ENCODE assay signal across 18 cellular contexts in genomic region chr5:151205411-151205810, GRCh38.
DNase-seq lines count a peak whose midpoint lies in the region; ATAC-seq and TF ChIP-seq lines count a peak whose summit lies in the region.
"Had no signal": no experiment of that assay in that cellular context is flagged by ENCODE, and none has a peak within 500 bp of the region (broad histone marks: within the 10 kb centered on the region; RNA-seq: fewer than 3 reads in every experiment).

No MANE protein-coding gene starts in this region.

- H3K4me1 Mint-ChIP-seq in effector memory CD8-positive, alpha-beta T cell (ENCODE audit: low read depth in 2 of 2) = peaks cover 30 to 45% of the 10 kb centered on the region in 2 donors
- H3K4me1 Mint-ChIP-seq: nephron had no signal

- no peaks in the 10 kb centered on the region for H3K9me3 Mint-ChIP-seq in effector memory CD8-positive, alpha-beta T cell
- H3K9me3 Mint-ChIP-seq: nephron had no signal

- H3K36me3 Mint-ChIP-seq in effector memory CD8-positive, alpha-beta T cell (ENCODE audit: insufficient read depth) = peaks cover 29% of the 10 kb centered on the region

- no peak for ATAC-seq in RWPE2 (ENCODE audit: low read depth)
- ATAC-seq in effector memory CD8-positive, alpha-beta T cell (replicated peaks) = no peak
- ATAC-seq in HG03469 (IDR thresholded peaks at IDR 0.05; ENCODE audit: unreplicated experiment) = no peak
- ATAC-seq: PC-3 had no signal

- H3K9me3 ChIP-seq in RWPE2 (ENCODE audit: severe bottlenecking) = no peaks in the 10 kb centered on the region
- H3K9me3 ChIP-seq: adrenal gland, thoracic aorta had no signal

- no peak overlapping the region for H3K27ac ChIP-seq in RWPE2 (ENCODE audit: poor library complexity, severe bottlenecking)
- H3K27ac ChIP-seq: adrenal gland, thoracic aorta had no signal

- H3K4me1 ChIP-seq in RWPE2 (ENCODE audit: insufficient read depth, poor library complexity, severe bottlenecking) = peaks cover 8% of the 10 kb centered on the region

- no peaks in the 10 kb centered on the region for H3K27me3 ChIP-seq in RWPE2 (ENCODE audit: insufficient read depth, poor library complexity, severe bottlenecking)
- H3K27me3 ChIP-seq: adrenal gland had no signal

- no peak for TF ChIP-seq CTCF in RWPE2 (IDR thresholded peaks at IDR 0.05; ENCODE audit: poor library complexity, severe bottlenecking)

- no peak overlapping the region for H3K4me3 ChIP-seq in RWPE2 (ENCODE audit: severe bottlenecking)
- H3K4me3 ChIP-seq: adrenal gland, thoracic aorta had no signal

- no peaks in the 10 kb centered on the region for H3K27me3 Mint-ChIP-seq in effector memory CD8-positive, alpha-beta T cell

- peak; percentile 56 for DNase-seq in activated CD8-positive, alpha-beta memory T cell treated with anti-CD3 and anti-CD28 coated beads for 24 hours
- DNase-seq in activated CD8-positive, alpha-beta memory T cell treated with anti-CD3 and anti-CD28 coated beads, Interleukin-2, amount 50 U/mL, for 4 hours = no peak
- DNase-seq in RWPE2 (ENCODE audit: low spot score) (peak; percentile 44), NCI-H2107 treated with DMSO at 0.1 percent for 48 hours (lab: John Stamatoyannopoulos, UW; ENCODE audit: unreplicated experiment) (no peak), inferior parietal cortex (ENCODE audit: extremely low spot score) (no peak)
- DNase-seq in effector memory CD8-positive, alpha-beta T cell = no peak
- DNase-seq in stimulated activated CD8-positive, alpha-beta memory T cell treated with anti-CD3 and anti-CD28 coated beads, Interleukin-4, amount 100 ng/mL, for 48 hours = peak; percentile 17
- DNase-seq: activated CD4-positive, CD25-positive, alpha-beta regulatory T cell; NCI-H1417; NCI-H2171 treated with DMSO at 0.1 percent for 48 hours; NCI-H748 treated with DMSO at 0.1 percent for 48 hours; PC-3; small intestine; stimulated activated CD4-positive, alpha-beta T cell treated with anti-CD3 and anti-CD28 coated beads, Interleukin-4, amount 100 ng/mL, for 4 hours had no signal

- peak overlapping the region; percentile 26 to 90 for H3K27ac Mint-ChIP-seq in effector memory CD8-positive, alpha-beta T cell
- H3K27ac Mint-ChIP-seq: nephron had no signal

- no peak overlapping the region for H3K4me3 Mint-ChIP-seq in effector memory CD8-positive, alpha-beta T cell
- H3K4me3 Mint-ChIP-seq: nephron had no signal

- H3K36me3 ChIP-seq in RWPE2 (ENCODE audit: low read depth) = no peaks in the 10 kb centered on the region

Comparison
In these comparisons a context has a peak if more than half of its experiments do, and no peak if none do; other contexts are left out.
1. DNase-seq: peak in activated CD8-positive, alpha-beta memory T cell treated with anti-CD3 and anti-CD28 coated beads for 24 hours (single experiment), RWPE2 (single experiment) and stimulated activated CD8-positive, alpha-beta memory T cell treated with anti-CD3 and anti-CD28 coated beads, Interleukin-4, amount 100 ng/mL, for 48 hours (single experiment); none in activated CD8-positive, alpha-beta memory T cell treated with anti-CD3 and anti-CD28 coated beads, Interleukin-2, amount 50 U/mL, for 4 hours (single experiment), effector memory CD8-positive, alpha-beta T cell (0 of 3), NCI-H2107 treated with DMSO at 0.1 percent for 48 hours (single experiment) and inferior parietal cortex (single experiment).